Comparison of ENCODE assay signal across 22 cellular contexts in the genomic region with DNA sequence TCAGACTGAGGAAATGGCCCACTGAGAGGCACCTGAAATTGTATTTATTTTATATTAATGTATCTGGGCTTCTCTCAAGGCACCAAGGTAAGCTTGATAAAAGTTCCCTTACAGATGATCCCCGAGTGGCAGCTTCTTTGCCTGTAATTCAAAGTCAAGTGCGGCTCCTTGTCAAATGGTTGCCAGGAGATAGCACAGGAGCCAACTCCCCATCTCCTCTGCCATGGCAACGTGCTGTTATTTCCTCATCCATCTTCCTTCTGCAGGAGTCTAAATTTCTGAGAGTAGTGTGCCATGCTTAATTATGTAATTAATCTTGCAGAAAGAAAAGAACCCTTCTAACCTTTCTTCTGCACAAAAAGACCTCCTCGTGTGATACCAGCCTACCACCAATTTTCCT. TPM values are rescaled to one million over a fixed set of nuclear protein-coding genes. Genes with fewer than 3 reads are reported as not detected.
DNase-seq lines count a peak whose midpoint lies in the region; ATAC-seq and TF ChIP-seq lines count a peak whose summit lies in the region.
"Had no signal": no experiment of that assay in that cellular context is flagged by ENCODE, and none has a peak within 500 bp of the region (broad histone marks: within the 10 kb centered on the region; RNA-seq: fewer than 3 reads in every experiment).

No MANE protein-coding gene starts in this region.

- no peak overlapping the region for H3K14ac ChIP-seq in trophoblast cell (ENCODE audit: low read length)

- no peaks in the 10 kb centered on the region for H3K4me1 ChIP-seq in trophoblast cell (ENCODE audit: control insufficient read depth in 1 of 2, insufficient read depth in 2 of 2, low read length in 2 of 2)
- H3K4me1 ChIP-seq: BLaER1 had no signal

- no peak overlapping the region for H2BK120ac ChIP-seq in trophoblast cell (ENCODE audit: insufficient read depth, low read length, poor library complexity)

- no peaks in the 10 kb centered on the region for H3K36me3 ChIP-seq in trophoblast cell (ENCODE audit: control insufficient read depth in 1 of 2, insufficient read depth in 2 of 2, low read length in 2 of 2)
- H3K36me3 ChIP-seq: BLaER1 had no signal

- peak; percentile 13 for DNase-seq in DMS79 (lab: John Stamatoyannopoulos, UW)
- DNase-seq in NCI-H1417 (lab: John Stamatoyannopoulos, UW) = peak; percentile 53 to 88 (median 66)
- peak; percentile 20 for DNase-seq in NCI-H748 treated with DMSO at 0.1 percent for 48 hours (lab: John Stamatoyannopoulos, UW)
- DNase-seq in omental fat pad (ENCODE audit: low spot score) = no peak
- DNase-seq in pons (ENCODE audit: low spot score) = no peak
- DNase-seq in trophoblast cell = no peak
- DNase-seq: CD4-positive, alpha-beta memory T cell; GDM1; IMR-90; NCI-H2029; NCI-H2171; NCI-H82; PC-3; RPMI8226; SHP77; T-helper 17 cell had no signal

- TF ChIP-seq CTCF in omental fat pad (IDR thresholded peaks at IDR 0.05) = no peak

- no peak overlapping the region for H2BK12ac ChIP-seq in trophoblast cell (ENCODE audit: low read length)

- no peaks in the 10 kb centered on the region for H3K79me1 ChIP-seq in trophoblast cell (ENCODE audit: low read length)

- no peak overlapping the region for H3K27ac ChIP-seq in trophoblast cell (ENCODE audit: low read depth, low read length)
- H3K27ac ChIP-seq: BLaER1 had no signal

- H3K27me3 ChIP-seq in trophoblast cell (ENCODE audit: insufficient read depth, low read length) = no peaks in the 10 kb centered on the region
- H3K27me3 ChIP-seq: BLaER1 had no signal

- H4K12ac ChIP-seq in trophoblast cell (ENCODE audit: low read depth, low read length) = no peak overlapping the region

- no peak overlapping the region for H2AK5ac ChIP-seq in trophoblast cell (ENCODE audit: low read length)

- H3K9me3 ChIP-seq in trophoblast cell (ENCODE audit: insufficient read depth, low read depth, low read length) = no peaks in the 10 kb centered on the region
- H3K9me3 ChIP-seq: BLaER1 had no signal

- no peak overlapping the region for H2AFZ ChIP-seq in trophoblast cell (ENCODE audit: insufficient read depth, low read length, poor library complexity)

- no peak overlapping the region for H2BK5ac ChIP-seq in trophoblast cell (ENCODE audit: low read depth, low read length, poor library complexity)

- no peak overlapping the region for H3K23ac ChIP-seq in trophoblast cell (ENCODE audit: low read length)

- no peak overlapping the region for H3K4me2 ChIP-seq in trophoblast cell (ENCODE audit: low read length)
- H3K4me2 ChIP-seq: BLaER1 had no signal

- H3K9ac ChIP-seq in trophoblast cell (ENCODE audit: low read length) = no peak overlapping the region
- H3K9ac ChIP-seq: BLaER1 had no signal

- no peak overlapping the region for H4K8ac ChIP-seq in trophoblast cell (ENCODE audit: low read depth, low read length)

- H3K4me3 ChIP-seq in trophoblast cell (ENCODE audit: low read depth, low read length) = no peak overlapping the region
- H3K4me3 ChIP-seq: BLaER1 had no signal

- H3K79me2 ChIP-seq in trophoblast cell (ENCODE audit: control insufficient read depth, insufficient read depth, low read length, poor library complexity) = no peaks in the 10 kb centered on the region

- no peak overlapping the region for H4K91ac ChIP-seq in trophoblast cell (ENCODE audit: low read depth, low read length)

- H3K18ac ChIP-seq in trophoblast cell (ENCODE audit: low read length) = no peak overlapping the region

- no peak overlapping the region for H3K4ac ChIP-seq in trophoblast cell (ENCODE audit: low read depth, low read length)

- no CpG with 5 or more reads among the region's 4 CpGs for WGBS in trophoblast cell (ENCODE audit: extremely low coverage, insufficient coverage, insufficient read length)

- peak; percentile 33 for ATAC-seq in omental fat pad (ENCODE audit: low FRiP score)
- ATAC-seq in activated CD4-positive, CD25-positive, alpha-beta regulatory T cell treated with anti-CD3 and anti-CD28 coated beads, Interleukin-2, amount 50 U/mL, for 24 hours = no peak
- ATAC-seq: PC-3, T-helper 17 cell had no signal

RNA-seq across cellular contexts. Expression of a gene that starts 46.3 kb away (rescaled TPM):
- total RNA-seq in omental fat pad = not detected
- not detected in 2 replicates for polyA plus RNA-seq in trophoblast cell (2013)
- total RNA-seq: CD4-positive, alpha-beta memory T cell; Daoy; H1; IMR-90; M059J; NCI-H460; PC-3; T-helper 17 cell had no signal
- polyA plus RNA-seq: CD4-positive, alpha-beta memory T cell; H1; IMR-90 had no signal

Comparison
In these comparisons a context has a peak if more than half of its experiments do, and no peak if none do; other contexts are left out.
1. DNase-seq: peak in DMS79 (single experiment), NCI-H1417 (3 of 3) and NCI-H748 treated with DMSO at 0.1 percent for 48 hours (single experiment); none in omental fat pad (single experiment), pons (single experiment) and trophoblast cell (0 of 2).